In genomic region chr1:33119532-33120217, GRCh38 we compare ENCODE assay signal across 17 cellular contexts. TPM values are rescaled to one million over a fixed set of nuclear protein-coding genes. Genes with fewer than 3 reads are reported as not detected.
DNase-seq lines count a peak whose midpoint lies in the region; ATAC-seq and TF ChIP-seq lines count a peak whose summit lies in the region.
"Had no signal": no experiment of that assay in that cellular context is flagged by ENCODE, and none has a peak within 500 bp of the region (broad histone marks: within the 10 kb centered on the region; RNA-seq: fewer than 3 reads in every experiment).

No MANE protein-coding gene starts in this region.

- H3K36me3 Mint-ChIP-seq in natural killer cell, result no peaks in the 10 kb centered on the region
- H3K36me3 Mint-ChIP-seq: stimulated activated memory B cell treated with anti-CD40 and anti-IgM and Interleukin-4, amounts not matched to agents 10 μg/mL and 1 μg/mL and 100 μg/mL, for 72 hours had no signal

- no peak overlapping the region for H3K4me3 ChIP-seq in OCI-LY7 (ENCODE audit: low read depth, low read length, poor library complexity, severe bottlenecking)
- H3K4me3 ChIP-seq: body of pancreas, hepatocyte, SK-N-MC had no signal

- H2AFZ ChIP-seq in OCI-LY7 (ENCODE audit: low read length), result no peak overlapping the region
- H2AFZ ChIP-seq: hepatocyte had no signal

- POLR2A ChIA-PET in OCI-LY7 (lab: Charles Lee), result no interaction called here

- H3K9me3 ChIP-seq in OCI-LY7 (ENCODE audit: low read length), result no peaks in the 10 kb centered on the region
- H3K9me3 ChIP-seq: body of pancreas had no signal

- CTCF ChIA-PET in OCI-LY7 (lab: Charles Lee; ENCODE audit: unreplicated experiment), result no interaction called here

- peak; percentile 33 for ATAC-seq in stimulated activated naive CD8-positive, alpha-beta T cell treated with anti-CD3 and anti-CD28 coated beads, Interleukin-15, amount 100 ng/mL, for 72 hours
- ATAC-seq in stimulated activated naive CD8-positive, alpha-beta T cell treated with anti-CD3 and anti-CD28 coated beads, Interleukin-15, Interleukin-2, amounts not matched to agents 100 U/mL and 50 U/mL, for 24 hours, result no peak
- ATAC-seq in foreskin keratinocyte (peak; percentile 53), natural killer cell (no peak)
- ATAC-seq: body of pancreas had no signal

- intact Hi-C loops in OCI-LY7 (cut with micrococcal nuclease; ENCODE audit: unreplicated experiment) (no loop called here), natural killer cell (cut with micrococcal nuclease) (no loop called here)

- H3K9me3 Mint-ChIP-seq in stimulated activated naive CD8-positive, alpha-beta T cell treated with anti-CD3 and anti-CD28 coated beads, Interleukin-15, amount 100 ng/mL, for 72 hours, result no peaks in the 10 kb centered on the region
- H3K9me3 Mint-ChIP-seq in natural killer cell, result no peaks in the 10 kb centered on the region
- H3K9me3 Mint-ChIP-seq: activated T-helper 1 cell treated with anti-CD3 and anti-CD28 coated beads, Interleukin-12 subunit alpha, Interleukin-12 subunit beta, Interleukin-2, Interleukin-4 antibody, amounts not matched to agents 30 ng/mL and 10 ng/mL and 1 ng/mL, durations not matched to agents 14 hours and 24 hours and 36 hours; stimulated activated memory B cell treated with anti-CD40 and anti-IgM and Interleukin-4, amounts not matched to agents 10 μg/mL and 1 μg/mL and 100 μg/mL, for 72 hours had no signal

- H3K27ac ChIP-seq in OCI-LY7 (ENCODE audit: low read depth, low read length, poor library complexity, severe bottlenecking), result no peak overlapping the region
- no peak overlapping the region for H3K27ac ChIP-seq in foreskin keratinocyte
- H3K27ac ChIP-seq: body of pancreas, hepatocyte, SK-N-MC had no signal

- H3K4me1 ChIP-seq in OCI-LY7 (ENCODE audit: insufficient read depth, low read length, poor library complexity, severe bottlenecking), result no peaks in the 10 kb centered on the region
- H3K4me1 ChIP-seq in foreskin keratinocyte, result peaks cover 2% of the 10 kb centered on the region
- H3K4me1 ChIP-seq: body of pancreas had no signal

- H3K4me3 Mint-ChIP-seq in stimulated activated naive CD8-positive, alpha-beta T cell treated with anti-CD3 and anti-CD28 coated beads, Interleukin-15, amount 100 ng/mL, for 72 hours, result no peak overlapping the region
- no peak overlapping the region for H3K4me3 Mint-ChIP-seq in natural killer cell
- H3K4me3 Mint-ChIP-seq: activated T-helper 1 cell treated with anti-CD3 and anti-CD28 coated beads, Interleukin-12 subunit alpha, Interleukin-12 subunit beta, Interleukin-2, Interleukin-4 antibody, amounts not matched to agents 30 ng/mL and 10 ng/mL and 1 ng/mL, durations not matched to agents 14 hours and 24 hours and 36 hours; stimulated activated memory B cell treated with anti-CD40 and anti-IgM and Interleukin-4, amounts not matched to agents 10 μg/mL and 1 μg/mL and 100 μg/mL, for 72 hours had no signal

- DNase-seq in stimulated activated naive CD8-positive, alpha-beta T cell treated with anti-CD3 and anti-CD28 coated beads, Interleukin-15, amount 100 ng/mL, for 72 hours, result no peak
- DNase-seq in stimulated activated naive CD8-positive, alpha-beta T cell treated with anti-CD3 and anti-CD28 coated beads, Interleukin-15, Interleukin-2, amounts not matched to agents 100 U/mL and 50 U/mL, for 24 hours, result no peak
- DNase-seq in OCI-LY7 (ENCODE audit: low spot score) (peak; percentile 24), foreskin keratinocyte (no peak), ureter (ENCODE audit: low spot score) (peak; percentile 39), NCI-H510A treated with DMSO at 0.1 percent for 48 hours (lab: John Stamatoyannopoulos, UW) (no peak), NCI-H1417 treated with DMSO at 0.1 percent for 48 hours (lab: John Stamatoyannopoulos, UW) (no peak), natural killer cell (no peak)
- DNase-seq: activated CD4-positive, CD25-positive, alpha-beta regulatory T cell treated with anti-CD3 and anti-CD28 coated beads, Interleukin-2, amount 50 U/mL, for 72 hours; AML-193; body of pancreas; NCI-H69; stimulated activated CD4-positive, alpha-beta T cell treated with anti-CD3 and anti-CD28 coated beads, Interleukin-1b, Interleukin-23, amount 100 ng/mL, for 48 hours had no signal

- H3K9me2 ChIP-seq in OCI-LY7 (ENCODE audit: insufficient read depth, low read length), result no peaks in the 10 kb centered on the region

- no peaks in the 10 kb centered on the region for H3K27me3 ChIP-seq in foreskin keratinocyte
- H3K27me3 ChIP-seq: body of pancreas, hepatocyte had no signal

- H3K4me2 ChIP-seq in OCI-LY7 (ENCODE audit: low read length), result no peak overlapping the region
- H3K4me2 ChIP-seq: hepatocyte had no signal

- no peaks in the 10 kb centered on the region for H3K4me1 Mint-ChIP-seq in stimulated activated naive CD8-positive, alpha-beta T cell treated with anti-CD3 and anti-CD28 coated beads, Interleukin-15, amount 100 ng/mL, for 72 hours
- H3K4me1 Mint-ChIP-seq in natural killer cell, result no peaks in the 10 kb centered on the region
- H3K4me1 Mint-ChIP-seq: stimulated activated memory B cell treated with anti-CD40 and anti-IgM and Interleukin-4, amounts not matched to agents 10 μg/mL and 1 μg/mL and 100 μg/mL, for 72 hours had no signal

- no peaks in the 10 kb centered on the region for H4K20me1 ChIP-seq in OCI-LY7 (ENCODE audit: insufficient read depth, low read length)

- H3K79me2 ChIP-seq in OCI-LY7 (ENCODE audit: insufficient read depth, low read depth, low read length), result no peaks in the 10 kb centered on the region
- H3K79me2 ChIP-seq: hepatocyte had no signal

- H3K27ac Mint-ChIP-seq in stimulated activated naive CD8-positive, alpha-beta T cell treated with anti-CD3 and anti-CD28 coated beads, Interleukin-15, amount 100 ng/mL, for 72 hours, result no peak overlapping the region
- H3K27ac Mint-ChIP-seq in natural killer cell, result no peak overlapping the region
- H3K27ac Mint-ChIP-seq: activated T-helper 1 cell treated with anti-CD3 and anti-CD28 coated beads, Interleukin-12 subunit alpha, Interleukin-12 subunit beta, Interleukin-2, Interleukin-4 antibody, amounts not matched to agents 30 ng/mL and 10 ng/mL and 1 ng/mL, durations not matched to agents 14 hours and 24 hours and 36 hours; stimulated activated memory B cell treated with anti-CD40 and anti-IgM and Interleukin-4, amounts not matched to agents 10 μg/mL and 1 μg/mL and 100 μg/mL, for 72 hours had no signal

- H3K27me3 Mint-ChIP-seq in stimulated activated naive CD8-positive, alpha-beta T cell treated with anti-CD3 and anti-CD28 coated beads, Interleukin-15, amount 100 ng/mL, for 72 hours, result no peaks in the 10 kb centered on the region
- no peaks in the 10 kb centered on the region for H3K27me3 Mint-ChIP-seq in natural killer cell (ENCODE audit: low read depth in 2 of 2)

- BruUV-seq in OCI-LY7 (replicated peaks; lab: Mats Ljungman, UMichigan), result no TSS peak

- TF ChIP-seq CTCF in OCI-LY7 (conservative IDR thresholded peaks at IDR 0.05; ENCODE audit: low read length), result no peak
- TF ChIP-seq CTCF in foreskin keratinocyte (conservative IDR thresholded peaks at IDR 0.05), result peak; percentile 8
- no peak for TF ChIP-seq CTCF in natural killer cell (IDR thresholded peaks at IDR 0.05)

- H3K36me3 ChIP-seq in OCI-LY7 (ENCODE audit: insufficient read depth, low read length), result no peaks in the 10 kb centered on the region

RNA-seq across cellular contexts. Expression of gene AZIN2, which starts 38.7 kb away (rescaled TPM):
- total RNA-seq in OCI-LY7 (2014; rRNA removed; shearing (Covaris generic)), result 0.63 and 1.3 TPM in 2 replicates
- total RNA-seq in OCI-LY7 (2022) (0.27 and 0.94 TPM in 2 replicates), foreskin keratinocyte (2.4 and 4.8 TPM in 2 replicates), ureter (4.6 TPM), natural killer cell (1 to 10 TPM; 1.9 to 5.1 (median 4.1) TPM)
- polyA plus RNA-seq in foreskin keratinocyte, result 3.1 and 3.4 TPM in 2 replicates

Comparison
In these comparisons a context has a peak if more than half of its experiments do, and no peak if none do; other contexts are left out.
1. ATAC-seq: peak in stimulated activated naive CD8-positive, alpha-beta T cell treated with anti-CD3 and anti-CD28 coated beads, Interleukin-15, amount 100 ng/mL, for 72 hours (single experiment) and foreskin keratinocyte (single experiment); none in stimulated activated naive CD8-positive, alpha-beta T cell treated with anti-CD3 and anti-CD28 coated beads, Interleukin-15, Interleukin-2, amounts not matched to agents 100 U/mL and 50 U/mL, for 24 hours (single experiment) and natural killer cell (0 of 3).
2. DNase-seq: peak in OCI-LY7 (single experiment) and ureter (single experiment); none in stimulated activated naive CD8-positive, alpha-beta T cell treated with anti-CD3 and anti-CD28 coated beads, Interleukin-15, amount 100 ng/mL, for 72 hours (0 of 2), stimulated activated naive CD8-positive, alpha-beta T cell treated with anti-CD3 and anti-CD28 coated beads, Interleukin-15, Interleukin-2, amounts not matched to agents 100 U/mL and 50 U/mL, for 24 hours (single experiment), foreskin keratinocyte (0 of 2), NCI-H510A treated with DMSO at 0.1 percent for 48 hours (single experiment), NCI-H1417 treated with DMSO at 0.1 percent for 48 hours (single experiment) and natural killer cell (single experiment).